In the genomic region with DNA sequence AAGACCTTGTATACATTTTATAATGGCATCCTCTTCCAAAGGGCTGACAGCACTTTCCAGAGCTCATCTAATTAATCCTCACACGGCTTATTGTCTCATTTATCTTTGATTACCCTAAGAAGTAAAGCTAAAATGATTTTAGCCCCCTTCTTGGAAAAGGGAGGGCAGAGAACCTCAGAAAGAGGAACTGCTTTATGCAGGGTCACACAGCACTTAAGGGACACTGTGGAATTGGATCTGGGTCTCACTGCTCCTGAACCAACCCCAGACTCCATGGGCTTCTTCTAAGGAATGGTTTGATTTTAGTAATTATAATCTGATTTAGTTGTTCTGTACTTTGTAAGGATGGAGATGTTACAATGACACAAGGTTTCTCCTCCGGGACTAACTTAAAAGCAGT, we compare ENCODE assay signal across 2 cellular contexts.
A peak's percentile ranks its signal among the peaks of the same experiment; 100 is the strongest.
TF ChIP-seq lines count a peak whose summit lies in the region.

No MANE protein-coding gene starts in this region.

TF ChIP-seq in K562, 482 proteins besides CTCF, POLR2A, EP300 and RAD21:
- TF ChIP-seq, protein P1, sequence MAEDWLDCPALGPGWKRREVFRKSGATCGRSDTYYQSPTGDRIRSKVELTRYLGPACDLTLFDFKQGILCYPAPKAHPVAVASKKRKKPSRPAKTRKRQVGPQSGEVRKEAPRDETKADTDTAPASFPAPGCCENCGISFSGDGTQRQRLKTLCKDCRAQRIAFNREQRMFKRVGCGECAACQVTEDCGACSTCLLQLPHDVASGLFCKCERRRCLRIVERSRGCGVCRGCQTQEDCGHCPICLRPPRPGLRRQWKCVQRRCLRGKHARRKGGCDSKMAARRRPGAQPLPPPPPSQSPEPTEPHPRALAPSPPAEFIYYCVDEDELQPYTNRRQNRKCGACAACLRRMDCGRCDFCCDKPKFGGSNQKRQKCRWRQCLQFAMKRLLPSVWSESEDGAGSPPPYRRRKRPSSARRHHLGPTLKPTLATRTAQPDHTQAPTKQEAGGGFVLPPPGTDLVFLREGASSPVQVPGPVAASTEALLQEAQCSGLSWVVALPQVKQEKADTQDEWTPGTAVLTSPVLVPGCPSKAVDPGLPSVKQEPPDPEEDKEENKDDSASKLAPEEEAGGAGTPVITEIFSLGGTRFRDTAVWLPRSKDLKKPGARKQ (CRISPR knock-in tag; IDR thresholded peaks at IDR 0.05), result no peak
- peak; percentile 69 for TF ChIP-seq SPI1 (IDR thresholded peaks at IDR 0.05; ENCODE audit: borderline replicate concordance, low read depth, low read length)

TF ChIP-seq in neural cell, 6 proteins besides CTCF, POLR2A, EP300 and RAD21 (continued from another document):
- TF ChIP-seq MXI1 (conservative IDR thresholded peaks at IDR 0.05; ENCODE audit: poor library complexity, severe bottlenecking) (no peak), POLR2AphosphoS5 (IDR thresholded peaks at IDR 0.05) (no peak), SMC3 (conservative IDR thresholded peaks at IDR 0.05; ENCODE audit: poor library complexity) (no peak)
- TF ChIP-seq, protein P2, sequence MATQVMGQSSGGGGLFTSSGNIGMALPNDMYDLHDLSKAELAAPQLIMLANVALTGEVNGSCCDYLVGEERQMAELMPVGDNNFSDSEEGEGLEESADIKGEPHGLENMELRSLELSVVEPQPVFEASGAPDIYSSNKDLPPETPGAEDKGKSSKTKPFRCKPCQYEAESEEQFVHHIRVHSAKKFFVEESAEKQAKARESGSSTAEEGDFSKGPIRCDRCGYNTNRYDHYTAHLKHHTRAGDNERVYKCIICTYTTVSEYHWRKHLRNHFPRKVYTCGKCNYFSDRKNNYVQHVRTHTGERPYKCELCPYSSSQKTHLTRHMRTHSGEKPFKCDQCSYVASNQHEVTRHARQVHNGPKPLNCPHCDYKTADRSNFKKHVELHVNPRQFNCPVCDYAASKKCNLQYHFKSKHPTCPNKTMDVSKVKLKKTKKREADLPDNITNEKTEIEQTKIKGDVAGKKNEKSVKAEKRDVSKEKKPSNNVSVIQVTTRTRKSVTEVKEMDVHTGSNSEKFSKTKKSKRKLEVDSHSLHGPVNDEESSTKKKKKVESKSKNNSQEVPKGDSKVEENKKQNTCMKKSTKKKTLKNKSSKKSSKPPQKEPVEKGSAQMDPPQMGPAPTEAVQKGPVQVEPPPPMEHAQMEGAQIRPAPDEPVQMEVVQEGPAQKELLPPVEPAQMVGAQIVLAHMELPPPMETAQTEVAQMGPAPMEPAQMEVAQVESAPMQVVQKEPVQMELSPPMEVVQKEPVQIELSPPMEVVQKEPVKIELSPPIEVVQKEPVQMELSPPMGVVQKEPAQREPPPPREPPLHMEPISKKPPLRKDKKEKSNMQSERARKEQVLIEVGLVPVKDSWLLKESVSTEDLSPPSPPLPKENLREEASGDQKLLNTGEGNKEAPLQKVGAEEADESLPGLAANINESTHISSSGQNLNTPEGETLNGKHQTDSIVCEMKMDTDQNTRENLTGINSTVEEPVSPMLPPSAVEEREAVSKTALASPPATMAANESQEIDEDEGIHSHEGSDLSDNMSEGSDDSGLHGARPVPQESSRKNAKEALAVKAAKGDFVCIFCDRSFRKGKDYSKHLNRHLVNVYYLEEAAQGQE (IDR thresholded peaks at IDR 0.05; ENCODE audit: borderline replicate concordance), result no peak
